In the genomic region with DNA sequence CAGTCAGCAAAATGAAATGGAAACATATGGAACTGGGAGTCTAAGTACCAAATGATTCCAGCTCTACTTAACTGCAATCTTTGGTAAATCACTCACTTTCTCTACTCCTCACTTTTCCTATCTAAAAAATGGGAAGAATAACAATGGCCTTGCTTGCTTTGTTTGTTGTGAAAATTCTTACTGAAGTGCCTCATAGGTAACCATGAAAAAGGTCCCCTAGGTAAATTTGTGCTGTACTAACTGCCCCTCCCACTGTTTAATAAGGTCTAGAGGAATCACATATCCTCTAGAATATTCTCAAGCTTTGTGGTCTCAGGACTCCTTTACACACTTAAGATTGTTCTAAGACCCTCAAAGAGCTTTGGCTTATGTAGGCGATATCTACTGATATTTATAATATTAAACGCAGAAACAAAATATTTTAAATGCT, we compare ENCODE assay signal across 21 cellular contexts.
A peak's percentile ranks its signal among the peaks of the same experiment; 100 is the strongest.
DNase-seq lines count a peak whose midpoint lies in the region; ATAC-seq, FAIRE-seq and TF ChIP-seq lines count a peak whose summit lies in the region.
"Had no signal": no experiment of that assay in that cellular context is flagged by ENCODE, and none has a peak within 500 bp of the region (broad histone marks: within the 10 kb centered on the region; RNA-seq: fewer than 3 reads in every experiment).

No MANE protein-coding gene starts in this region.

- H3K9me3 Mint-ChIP-seq in neural crest cell: no peaks in the 10 kb centered on the region
- H3K9me3 Mint-ChIP-seq: T-helper 2 cell treated with Interferon-gamma antibody and Interleukin-4, amounts not matched to agents 5 μg/mL and 100 μg/mL, for 36 hours had no signal

- peaks cover 0 to 6% (median 0%) of the 10 kb centered on the region in 9 donors for H3K36me3 ChIP-seq in heart right ventricle
- no peaks in the 10 kb centered on the region; the same call in 2 of the 3 replicates for H3K36me3 ChIP-seq in K562 (ENCODE audit: control insufficient read depth, insufficient read depth, low read length)
- H3K36me3 ChIP-seq: tibial nerve had no signal

- no peaks in the 10 kb centered on the region for H3K27me3 Mint-ChIP-seq in neural crest cell (ENCODE audit: low read depth)

- H3K4me1 ChIP-seq in heart right ventricle (peaks cover 0 to 58% (median 42%) of the 10 kb centered on the region in 9 donors), K562 (replicated peaks in 1 of 2; ENCODE audit: control insufficient read depth in 2 of 2, insufficient read depth in 2 of 2, low read length in 2 of 2) (peaks cover 3 to 14% of the 10 kb centered on the region in 2 experiments; a peak in 3 of 5 replicates)

- in situ Hi-C loops in K562 (cut with MboI): no loop called here

- TF ChIP-seq EP300 in K562 (IDR thresholded peaks at IDR 0.05; ENCODE audit: low read length): no peak

- H3K27ac Mint-ChIP-seq in neural crest cell (ENCODE audit: unreplicated experiment): peak overlapping the region; percentile 59
- H3K27ac Mint-ChIP-seq: T-helper 2 cell treated with Interferon-gamma antibody and Interleukin-4, amounts not matched to agents 5 μg/mL and 100 μg/mL, for 36 hours had no signal

- no peak for TF ChIP-seq POLR2A in K562 (conservative IDR thresholded peaks at IDR 0.05)

- no peaks in the 10 kb centered on the region for H3K27me3 ChIP-seq in heart right ventricle
- no peaks in the 10 kb centered on the region for H3K27me3 ChIP-seq in K562 (ENCODE audit: control insufficient read depth in 2 of 2, insufficient read depth in 2 of 2, low read length in 2 of 2)
- H3K27me3 ChIP-seq: tibial nerve had no signal

- ATAC-seq in heart right ventricle (no peak), left ventricle myocardium superior (no peak), K562 (no peak), GM18498 (IDR thresholded peaks at IDR 0.05; ENCODE audit: unreplicated experiment) (no peak)

- POLR2A ChIA-PET in K562 (lab: Yijun Ruan, JAX): interaction anchor here (0.6 to 2.8 kb wide), 2 partner anchors 8 to 27 kb away, joined by 3 to 10 read pairs; no protein-coding TSS in a partner anchor

- H3K4me1 Mint-ChIP-seq in neural crest cell: peaks cover 20% of the 10 kb centered on the region

- no peak overlapping the region for H3K4me2 ChIP-seq in K562 (ENCODE audit: insufficient read depth, low read length)

- H3K79me2 ChIP-seq in K562 (ENCODE audit: control insufficient read depth, insufficient read depth, low read length): 0 out of 3 replicates have a peak, but pooled peaks cover 6% of the 10 kb centered on the region

- peak overlapping the region in 1 of 10 donors; percentile 23 for H3K4me3 ChIP-seq in heart right ventricle
- no peak overlapping the region for H3K4me3 ChIP-seq in K562
- H3K4me3 ChIP-seq: tibial nerve had no signal

- CTCF ChIA-PET in K562 (lab: Yijun Ruan, JAX; ENCODE audit: low intra/inter-chr PET ratio): no interaction called here

- DNase-seq in heart right ventricle: no peak
- DNase-seq in left ventricle myocardium superior: no peak
- no peak for DNase-seq in K562 (ENCODE audit: extremely low read depth in 1 of 4, low spot score in 3 of 4)
- DNase-seq in neural crest cell (ENCODE audit: low read depth, low spot score): no peak
- no peak for DNase-seq in EL
- DNase-seq in HCEC 1CT: no peak
- DNase-seq in COLO668 (lab: John Stamatoyannopoulos, UW; ENCODE audit: unreplicated experiment): no peak
- DNase-seq: activated CD4-positive, CD25-positive, alpha-beta regulatory T cell treated with anti-CD3 and anti-CD28 coated beads, Interleukin-2, amount 50 U/mL, for 72 hours; activated CD8-positive, alpha-beta memory T cell treated with anti-CD3 and anti-CD28 coated beads, Interleukin-2, amount 50 U/mL, for 4 hours; activated naive CD4-positive, alpha-beta T cell; DMS79; glutamatergic neuron; GOT3; Kasumi-1; SIG-M5; stimulated activated CD4-positive, alpha-beta T cell treated with anti-CD3 and anti-CD28 coated beads, Interleukin-4, amount 100 ng/mL, for 24 hours had no signal

- H3K4me3 Mint-ChIP-seq in neural crest cell: no peak overlapping the region
- H3K4me3 Mint-ChIP-seq: T-helper 2 cell treated with Interferon-gamma antibody and Interleukin-4, amounts not matched to agents 5 μg/mL and 100 μg/mL, for 36 hours had no signal

- no TSS peak for BruUV-seq in K562 (replicated peaks; lab: Mats Ljungman, UMichigan)

- H3K9me1 ChIP-seq in K562 (ENCODE audit: control insufficient read depth, insufficient read depth, low read length): no peaks in the 10 kb centered on the region

- no peak for FAIRE-seq in K562 (lab: Jason Lieb, UNC)
- FAIRE-seq: A204.1 had no signal

- WGBS in heart right ventricle, 2 donors: 73 to 75% methylated on average over 2 of the region's 2 CpGs
- WGBS in K562 (ENCODE audit: insufficient coverage, low coverage, missing lambda C conversion rate): 85% methylated on average over 2 of the region's 2 CpGs

- H3K27ac ChIP-seq in heart right ventricle: peak overlapping the region; percentile 25 to 75 (median 58)
- H3K27ac ChIP-seq in K562 (ENCODE audit: extremely low read depth, low read depth, low read length): no peak overlapping the region
- H3K27ac ChIP-seq: C4-2B had no signal

- TF ChIP-seq CTCF in heart right ventricle (IDR thresholded peaks at IDR 0.05) (no peak), K562 (IDR thresholded peaks at IDR 0.05 in 2 of 3, conservative IDR thresholded peaks at IDR 0.05 in 1 of 3; ENCODE audit: insufficient read depth in 2 of 3, low read depth in 1 of 3, low read length in 3 of 3) (no peak), neural crest cell (conservative IDR thresholded peaks at IDR 0.05) (no peak)

- H3K36me3 Mint-ChIP-seq in neural crest cell (ENCODE audit: low read depth): no peaks in the 10 kb centered on the region

- no peaks in the 10 kb centered on the region for H3K9me3 ChIP-seq in heart right ventricle
- no peaks in the 10 kb centered on the region for H3K9me3 ChIP-seq in K562 (replicated peaks; ENCODE audit: control insufficient read depth, insufficient read depth, low read depth, low read length)
- H3K9me3 ChIP-seq: tibial nerve had no signal

- no peaks in the 10 kb centered on the region for H4K20me1 ChIP-seq in K562 (replicated peaks; ENCODE audit: control insufficient read depth, insufficient read depth, low read length)

- intact Hi-C loops in heart right ventricle (cut with DNase I): loop anchor here in 1 of 10 donors (10.0 kb wide), 1 partner anchor 59 kb away; no protein-coding TSS in a partner anchor
- intact Hi-C loops in left ventricle myocardium superior (cut with micrococcal nuclease): no loop called here
- intact Hi-C loops in K562 (cut with micrococcal nuclease): no loop called here

- H3K9ac ChIP-seq in K562 (ENCODE audit: insufficient read depth in 1 of 2, low read depth in 2 of 2, low read length in 2 of 2): no peak overlapping the region

- TF ChIP-seq RAD21 in K562 (CRISPR knock-in tag; conservative IDR thresholded peaks at IDR 0.05 in 1 of 2, IDR thresholded peaks at IDR 0.05 in 1 of 2): no peak

- no peak overlapping the region for H2AFZ ChIP-seq in K562 (ENCODE audit: low read depth, low read length)

TF ChIP-seq in K562, 482 proteins besides CTCF, POLR2A, EP300 and RAD21:
- TF ChIP-seq, protein P1, sequence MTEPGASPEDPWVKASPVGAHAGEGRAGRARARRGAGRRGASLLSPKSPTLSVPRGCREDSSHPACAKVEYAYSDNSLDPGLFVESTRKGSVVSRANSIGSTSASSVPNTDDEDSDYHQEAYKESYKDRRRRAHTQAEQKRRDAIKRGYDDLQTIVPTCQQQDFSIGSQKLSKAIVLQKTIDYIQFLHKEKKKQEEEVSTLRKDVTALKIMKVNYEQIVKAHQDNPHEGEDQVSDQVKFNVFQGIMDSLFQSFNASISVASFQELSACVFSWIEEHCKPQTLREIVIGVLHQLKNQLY (CRISPR knock-in tag; conservative IDR thresholded peaks at IDR 0.05): no peak
- TF ChIP-seq MEF2D (tag; conservative IDR thresholded peaks at IDR 0.05; ENCODE audit: low read depth) (no peak), NFXL1 (CRISPR knock-in tag; IDR thresholded peaks at IDR 0.05) (no peak), ZNF785 (CRISPR knock-in tag; IDR thresholded peaks at IDR 0.05) (no peak), COPS2 (conservative IDR thresholded peaks at IDR 0.05) (no peak), ZNF316 (IDR thresholded peaks at IDR 0.05) (peak; percentile 30; the same call in 1 of the 2 replicates)
